ENCODE assay signal across 10 cellular contexts in the genomic region with DNA sequence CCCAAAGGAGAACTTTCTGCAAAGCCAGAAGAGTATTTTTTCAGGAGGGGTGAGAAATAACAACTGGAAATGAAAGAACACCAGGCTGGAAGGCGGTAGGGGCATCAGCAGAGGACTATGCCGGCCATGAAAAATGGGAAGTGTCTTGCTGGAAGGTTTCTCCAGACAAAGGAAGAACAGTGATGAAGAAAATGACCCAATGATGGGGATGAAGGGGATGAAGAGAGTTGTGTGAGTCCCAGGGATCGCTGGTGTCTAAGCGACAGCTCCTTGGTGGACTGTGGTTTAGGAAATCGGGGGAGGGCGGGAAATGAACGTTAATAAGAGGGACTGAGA. TPM values are rescaled to one million over a fixed set of nuclear protein-coding genes. Genes with fewer than 3 reads are reported as not detected.
A peak's percentile ranks its signal among the peaks of the same experiment; 100 is the strongest.
DNase-seq lines count a peak whose midpoint lies in the region; ATAC-seq and TF ChIP-seq lines count a peak whose summit lies in the region.
"Had no signal": no experiment of that assay in that cellular context is flagged by ENCODE, and none has a peak within 500 bp of the region (broad histone marks: within the 10 kb centered on the region; RNA-seq: fewer than 3 reads in every experiment).

No MANE protein-coding gene starts in this region.

- ATAC-seq in naive thymus-derived CD4-positive, alpha-beta T cell = no peak
- ATAC-seq in GM19397 (IDR thresholded peaks at IDR 0.05; ENCODE audit: unreplicated experiment) (no peak), GM21529 (IDR thresholded peaks at IDR 0.05; ENCODE audit: unreplicated experiment) (no peak)

- peaks cover 0 to 77% (median 17%) of the 10 kb centered on the region in 5 donors for H3K27me3 Mint-ChIP-seq in naive thymus-derived CD4-positive, alpha-beta T cell

- no peaks in the 10 kb centered on the region for H3K9me3 Mint-ChIP-seq in naive thymus-derived CD4-positive, alpha-beta T cell

- H3K4me1 ChIP-seq in ACC112 (ENCODE audit: control insufficient read depth, insufficient read depth, low read length, unreplicated experiment) (no peaks in the 10 kb centered on the region), HUES6 (ENCODE audit: control insufficient read depth, insufficient read depth, low read length) (peaks cover 20% of the 10 kb centered on the region), breast epithelium (no peaks in the 10 kb centered on the region)
- peaks cover 0 to 13% of the 10 kb centered on the region in 2 donors for H3K4me1 ChIP-seq in naive thymus-derived CD4-positive, alpha-beta T cell (ENCODE audit: control insufficient read depth in 2 of 2, insufficient read depth in 2 of 2, low read length in 2 of 2)

- TF ChIP-seq CTCF in breast epithelium (IDR thresholded peaks at IDR 0.05) = no peak

- no peaks in the 10 kb centered on the region for H3K79me2 ChIP-seq in ACC112 (ENCODE audit: control insufficient read depth, insufficient read depth, low read length, unreplicated experiment)

- H3K4me1 Mint-ChIP-seq in naive thymus-derived CD4-positive, alpha-beta T cell = peaks cover 9 to 24% (median 15%) of the 10 kb centered on the region in 7 donors

- peak overlapping the region; percentile 56 for H3K9ac ChIP-seq in HUES6 (ENCODE audit: low read length)

- H3K36me3 ChIP-seq in ACC112 (ENCODE audit: insufficient read depth, low read length) = no peaks in the 10 kb centered on the region
- H3K36me3 ChIP-seq in HUES6 (ENCODE audit: control insufficient read depth, insufficient read depth, low read length) = no peaks in the 10 kb centered on the region
- H3K36me3 ChIP-seq in breast epithelium = no peaks in the 10 kb centered on the region
- H3K36me3 ChIP-seq in naive thymus-derived CD4-positive, alpha-beta T cell (ENCODE audit: control insufficient read depth in 2 of 3, insufficient read depth in 3 of 3, low read length in 3 of 3) = no peaks in the 10 kb centered on the region

- peak overlapping the region in 1 of 9 donors; percentile 3 for H3K27ac Mint-ChIP-seq in naive thymus-derived CD4-positive, alpha-beta T cell

- intact Hi-C loops in breast epithelium (cut with DNase I; ENCODE audit: low total_unique reads) (no loop called here), posterior cingulate gyrus (cut with DNase I) (no loop called here)
- intact Hi-C loops in naive thymus-derived CD4-positive, alpha-beta T cell (cut with micrococcal nuclease) = loop anchor here (2.0 kb wide), 2 partner anchors 14 to 24 kb away; partner anchors contain the start of gene CALCOCO2 (in 1 of the 2)

- no peak overlapping the region for H3K27ac ChIP-seq in ACC112 (ENCODE audit: low read depth, low read length)
- H3K27ac ChIP-seq in HUES6 (ENCODE audit: low read depth, low read length) = no peak overlapping the region
- no peak overlapping the region for H3K27ac ChIP-seq in breast epithelium
- H3K27ac ChIP-seq in naive thymus-derived CD4-positive, alpha-beta T cell (ENCODE audit: low read depth, low read length) = no peak overlapping the region

- peak overlapping the region; percentile 75 for H2AFZ ChIP-seq in ACC112 (ENCODE audit: low read length, unreplicated experiment)

- no peaks in the 10 kb centered on the region for H3K36me3 Mint-ChIP-seq in naive thymus-derived CD4-positive, alpha-beta T cell

- no peak for TF ChIP-seq POLR2A in breast epithelium (IDR thresholded peaks at IDR 0.05)

- H3K27me3 ChIP-seq in ACC112 (ENCODE audit: insufficient read depth, low read length) (peaks cover 21% of the 10 kb centered on the region), HUES6 (ENCODE audit: control insufficient read depth, insufficient read depth, low read length) (peaks cover 18% of the 10 kb centered on the region), breast epithelium (peaks cover 0 to 5% of the 10 kb centered on the region in 2 donors)
- no peaks in the 10 kb centered on the region for H3K27me3 ChIP-seq in naive thymus-derived CD4-positive, alpha-beta T cell (ENCODE audit: control insufficient read depth in 2 of 2, insufficient read depth in 2 of 2, low read length in 2 of 2)

- POLR2A ChIA-PET in naive thymus-derived CD4-positive, alpha-beta T cell (lab: Charles Lee) = interaction anchor here (1.6 kb wide), 1 partner anchor 27 kb away, joined by 3 read pairs; no protein-coding TSS in a partner anchor

- DNase-seq in breast epithelium (ENCODE audit: low spot score in 2 of 2) (no peak), posterior cingulate gyrus (no peak), anterior cingulate cortex (lab: John Stamatoyannopoulos, UW) (no peak)
- DNase-seq in naive thymus-derived CD4-positive, alpha-beta T cell = no peak
- DNase-seq: GF-D8 had no signal

- CTCF ChIA-PET in naive thymus-derived CD4-positive, alpha-beta T cell (lab: Charles Lee) = interaction anchor here (1.0 to 9.4 kb wide), 7 partner anchors 9 to 68 kb away, joined by 3 to 112 read pairs (median 6); no protein-coding TSS in a partner anchor

- no peaks in the 10 kb centered on the region for H3K9me3 ChIP-seq in HUES6 (ENCODE audit: control insufficient read depth, insufficient read depth, low read depth, low read length)
- no peaks in the 10 kb centered on the region for H3K9me3 ChIP-seq in breast epithelium
- no peaks in the 10 kb centered on the region for H3K9me3 ChIP-seq in naive thymus-derived CD4-positive, alpha-beta T cell (ENCODE audit: control insufficient read depth in 2 of 3, low read length in 3 of 3)

- peak overlapping the region; percentile 59 to 89 (median 84) for H3K4me3 Mint-ChIP-seq in naive thymus-derived CD4-positive, alpha-beta T cell

- H3K4me3 ChIP-seq in ACC112 (ENCODE audit: low read depth, low read length) (peak overlapping the region; percentile 73), HUES6 (ENCODE audit: low read depth, low read length) (peak overlapping the region; percentile 96), breast epithelium (peak overlapping the region; percentile 33 to 65 (median 47))
- H3K4me3 ChIP-seq in naive thymus-derived CD4-positive, alpha-beta T cell (ENCODE audit: low read length) = peak overlapping the region; percentile 60

RNA-seq across cellular contexts. Expression of gene TTLL6, which starts 0.6 kb away (rescaled TPM):
- total RNA-seq in breast epithelium = under 1 TPM in 2 of 3 donors, not detected in 1; under 0.01 to 0.32 TPM
- total RNA-seq in naive thymus-derived CD4-positive, alpha-beta T cell = not detected
- not detected for polyA plus RNA-seq in naive thymus-derived CD4-positive, alpha-beta T cell
- total RNA-seq: NCI-H460 had no signal

RNA-seq across cellular contexts. Expression of gene CALCOCO2, which starts 14.4 kb away (rescaled TPM):
- total RNA-seq in breast epithelium = 100 to 1,000 TPM; 134 to 262 (median 146) TPM
- total RNA-seq in naive thymus-derived CD4-positive, alpha-beta T cell = 100 to 1,000 TPM; 129 to 208 (median 139) TPM
- 100 to 1,000 TPM; 159 to 167 TPM for polyA plus RNA-seq in naive thymus-derived CD4-positive, alpha-beta T cell

Comparison
In these comparisons a context has a peak if more than half of its experiments do, and no peak if none do; other contexts are left out.
1. intact Hi-C loops: an anchor here in naive thymus-derived CD4-positive, alpha-beta T cell (2.0 kb wide); none called in breast epithelium and posterior cingulate gyrus.